ENCODE assay signal across 22 cellular contexts in genomic region chr5:80150731-80151130, GRCh38.
DNase-seq lines count a peak whose midpoint lies in the region; ATAC-seq and TF ChIP-seq lines count a peak whose summit lies in the region.
"Had no signal": no experiment of that assay in that cellular context is flagged by ENCODE, and none has a peak within 500 bp of the region (broad histone marks: within the 10 kb centered on the region; RNA-seq: fewer than 3 reads in every experiment).

No MANE protein-coding gene starts in this region.

- TF ChIP-seq CTCF in upper lobe of left lung (IDR thresholded peaks at IDR 0.05): no peak

- H3K27me3 ChIP-seq in upper lobe of left lung: no peaks in the 10 kb centered on the region

- H3K36me3 Mint-ChIP-seq in activated naive CD4-positive, alpha-beta T cell treated with anti-CD3 and anti-CD28 coated beads, Interleukin-2, amount 50 U/mL, for 24 hours: peaks cover 16% of the 10 kb centered on the region
- peaks cover 18% of the 10 kb centered on the region for H3K36me3 Mint-ChIP-seq in T-helper 17 cell (ENCODE audit: low read depth)
- H3K36me3 Mint-ChIP-seq in activated naive CD8-positive, alpha-beta T cell treated with anti-CD3 and anti-CD28 coated beads, Interleukin-2, amount 50 U/mL, for 24 hours (ENCODE audit: low read depth): peaks cover 29% of the 10 kb centered on the region

- H3K4me3 Mint-ChIP-seq in activated naive CD4-positive, alpha-beta T cell treated with anti-CD3 and anti-CD28 coated beads, Interleukin-2, amount 50 U/mL, for 24 hours: peak overlapping the region; percentile 31
- H3K4me3 Mint-ChIP-seq in T-helper 17 cell: no peak overlapping the region
- H3K4me3 Mint-ChIP-seq in activated naive CD8-positive, alpha-beta T cell treated with anti-CD3 and anti-CD28 coated beads, Interleukin-2, amount 50 U/mL, for 24 hours: no peak overlapping the region
- H3K4me3 Mint-ChIP-seq in stimulated activated naive CD8-positive, alpha-beta T cell treated with anti-CD3 and anti-CD28 coated beads, Interleukin-15, amount 100 ng/mL, for 72 hours: peak overlapping the region; percentile 20 to 32
- H3K4me3 Mint-ChIP-seq: central memory CD8-positive, alpha-beta T cell had no signal

- H3K9me3 Mint-ChIP-seq in activated naive CD4-positive, alpha-beta T cell treated with anti-CD3 and anti-CD28 coated beads, Interleukin-2, amount 50 U/mL, for 24 hours: no peaks in the 10 kb centered on the region
- no peaks in the 10 kb centered on the region for H3K9me3 Mint-ChIP-seq in activated naive CD8-positive, alpha-beta T cell treated with anti-CD3 and anti-CD28 coated beads, Interleukin-2, amount 50 U/mL, for 24 hours
- no peaks in the 10 kb centered on the region for H3K9me3 Mint-ChIP-seq in stimulated activated naive CD8-positive, alpha-beta T cell treated with anti-CD3 and anti-CD28 coated beads, Interleukin-15, amount 100 ng/mL, for 72 hours
- H3K9me3 Mint-ChIP-seq: central memory CD8-positive, alpha-beta T cell had no signal

- 77 to 83% methylated on average over 11 of the region's 11 CpGs for WGBS in upper lobe of left lung, 2 donors

- ATAC-seq in T-helper 17 cell (no peak), upper lobe of left lung (ENCODE audit: low FRiP score in 2 of 2) (no peak), esophagus mucosa (no peak)
- no peak for ATAC-seq in activated naive CD8-positive, alpha-beta T cell treated with anti-CD3 and anti-CD28 coated beads, Interleukin-2, amount 50 U/mL, for 24 hours
- ATAC-seq in stimulated activated naive CD8-positive, alpha-beta T cell treated with anti-CD3 and anti-CD28 coated beads, Interleukin-15, amount 100 ng/mL, for 72 hours: no peak
- ATAC-seq: GM12878, PC-3 had no signal

- peaks cover 0 to 11% (median 10%) of the 10 kb centered on the region in 4 donors for H3K36me3 ChIP-seq in upper lobe of left lung

- peak overlapping the region; percentile 91 for H3K27ac Mint-ChIP-seq in activated naive CD4-positive, alpha-beta T cell treated with anti-CD3 and anti-CD28 coated beads, Interleukin-2, amount 50 U/mL, for 24 hours
- H3K27ac Mint-ChIP-seq in T-helper 17 cell: peak overlapping the region; percentile 90
- peak overlapping the region; percentile 77 for H3K27ac Mint-ChIP-seq in activated naive CD8-positive, alpha-beta T cell treated with anti-CD3 and anti-CD28 coated beads, Interleukin-2, amount 50 U/mL, for 24 hours
- peak overlapping the region; percentile 74 to 82 for H3K27ac Mint-ChIP-seq in stimulated activated naive CD8-positive, alpha-beta T cell treated with anti-CD3 and anti-CD28 coated beads, Interleukin-15, amount 100 ng/mL, for 72 hours

- H3K9me3 ChIP-seq in T-helper 17 cell (ENCODE audit: control insufficient read depth, low read length, poor library complexity, severe bottlenecking) (no peaks in the 10 kb centered on the region), upper lobe of left lung (no peaks in the 10 kb centered on the region)

- H3K4me3 ChIP-seq in upper lobe of left lung: no peak overlapping the region
- H3K4me3 ChIP-seq: GM12878 had no signal

- no peak for TF ChIP-seq POLR2A in upper lobe of left lung (IDR thresholded peaks at IDR 0.05)

- no peaks in the 10 kb centered on the region for H3K27me3 Mint-ChIP-seq in activated naive CD4-positive, alpha-beta T cell treated with anti-CD3 and anti-CD28 coated beads, Interleukin-2, amount 50 U/mL, for 24 hours
- H3K27me3 Mint-ChIP-seq in T-helper 17 cell: no peaks in the 10 kb centered on the region
- H3K27me3 Mint-ChIP-seq in activated naive CD8-positive, alpha-beta T cell treated with anti-CD3 and anti-CD28 coated beads, Interleukin-2, amount 50 U/mL, for 24 hours: no peaks in the 10 kb centered on the region
- H3K27me3 Mint-ChIP-seq in stimulated activated naive CD8-positive, alpha-beta T cell treated with anti-CD3 and anti-CD28 coated beads, Interleukin-15, amount 100 ng/mL, for 72 hours: no peaks in the 10 kb centered on the region
- H3K27me3 Mint-ChIP-seq: central memory CD8-positive, alpha-beta T cell had no signal

- H3K27ac ChIP-seq in upper lobe of left lung: no peak overlapping the region

- peaks cover 83% of the 10 kb centered on the region for H3K4me1 Mint-ChIP-seq in activated naive CD4-positive, alpha-beta T cell treated with anti-CD3 and anti-CD28 coated beads, Interleukin-2, amount 50 U/mL, for 24 hours
- peaks cover 55% of the 10 kb centered on the region for H3K4me1 Mint-ChIP-seq in T-helper 17 cell
- peaks cover 52% of the 10 kb centered on the region for H3K4me1 Mint-ChIP-seq in activated naive CD8-positive, alpha-beta T cell treated with anti-CD3 and anti-CD28 coated beads, Interleukin-2, amount 50 U/mL, for 24 hours
- peaks cover 84% of the 10 kb centered on the region for H3K4me1 Mint-ChIP-seq in stimulated activated naive CD8-positive, alpha-beta T cell treated with anti-CD3 and anti-CD28 coated beads, Interleukin-15, amount 100 ng/mL, for 72 hours

- TF ChIP-seq EP300 in upper lobe of left lung (IDR thresholded peaks at IDR 0.05): no peak

- DNase-seq in activated naive CD4-positive, alpha-beta T cell (lab: John Stamatoyannopoulos, UW): no peak
- DNase-seq in T-helper 17 cell (no peak), upper lobe of left lung (no peak)
- DNase-seq in activated naive CD8-positive, alpha-beta T cell treated with anti-CD3 and anti-CD28 coated beads, Interleukin-2, amount 50 U/mL, for 24 hours: no peak
- no peak for DNase-seq in stimulated activated naive CD8-positive, alpha-beta T cell treated with anti-CD3 and anti-CD28 coated beads, Interleukin-15, amount 100 ng/mL, for 72 hours
- DNase-seq: aorta, DMS79 treated with DMSO at 0.1 percent for 48 hours, foreskin fibroblast, HCEC 1CT, hypothalamus, midbrain, NCI-H1092, NCI-H2029, NCI-H2227 treated with DMSO at 0.1 percent for 48 hours, NCI-H82, PC-3, posterior cingulate gyrus, Right ventricle myocardium superior had no signal

- H3K4me1 ChIP-seq in upper lobe of left lung: no peaks in the 10 kb centered on the region

Comparison
In these comparisons a context has a peak if more than half of its experiments do, and no peak if none do; other contexts are left out.
1. H3K4me3 Mint-ChIP-seq: peak in activated naive CD4-positive, alpha-beta T cell treated with anti-CD3 and anti-CD28 coated beads, Interleukin-2, amount 50 U/mL, for 24 hours (single experiment) and stimulated activated naive CD8-positive, alpha-beta T cell treated with anti-CD3 and anti-CD28 coated beads, Interleukin-15, amount 100 ng/mL, for 72 hours (2 of 2); none in T-helper 17 cell (single experiment) and activated naive CD8-positive, alpha-beta T cell treated with anti-CD3 and anti-CD28 coated beads, Interleukin-2, amount 50 U/mL, for 24 hours (single experiment).
2. Peak in every context shown above with its lines, with median percentiles within 50 percentile points of each other: H3K27ac Mint-ChIP-seq.